Comparison of ENCODE assay signal across 1 cellular context in the genomic region with DNA sequence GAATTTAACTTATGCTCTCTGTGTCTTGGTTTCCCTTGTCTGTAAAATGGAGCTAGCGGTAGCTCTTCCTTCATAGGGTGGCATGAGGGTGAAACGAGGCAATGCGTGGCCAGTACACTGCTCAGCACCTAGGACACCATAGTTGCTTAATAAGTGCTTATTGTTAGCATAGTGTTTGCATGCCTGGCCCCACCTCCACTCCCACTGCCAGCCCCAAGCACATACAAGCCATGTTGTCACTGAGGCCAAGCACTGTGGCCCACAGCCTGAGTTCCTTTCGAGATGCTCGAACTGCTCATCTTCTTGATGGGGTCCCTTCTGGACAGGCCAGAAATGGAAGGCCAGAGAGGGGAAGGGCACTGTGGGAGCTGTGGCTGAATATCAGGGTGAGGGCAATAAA.
TF ChIP-seq lines count a peak whose summit lies in the region.

No MANE protein-coding gene starts in this region.

TF ChIP-seq in GM12878, 131 proteins besides CTCF, POLR2A, EP300 and RAD21 (continued from another document):
- peak; percentile 14; the same call in 1 of the 2 replicates for TF ChIP-seq MTA3 (IDR thresholded peaks at IDR 0.05; ENCODE audit: borderline replicate concordance, low read length)
- TF ChIP-seq EZH2 (IDR thresholded peaks at IDR 0.05; ENCODE audit: borderline replicate concordance, control insufficient read depth, low read depth, low read length), result no peak
- TF ChIP-seq, protein P1, sequence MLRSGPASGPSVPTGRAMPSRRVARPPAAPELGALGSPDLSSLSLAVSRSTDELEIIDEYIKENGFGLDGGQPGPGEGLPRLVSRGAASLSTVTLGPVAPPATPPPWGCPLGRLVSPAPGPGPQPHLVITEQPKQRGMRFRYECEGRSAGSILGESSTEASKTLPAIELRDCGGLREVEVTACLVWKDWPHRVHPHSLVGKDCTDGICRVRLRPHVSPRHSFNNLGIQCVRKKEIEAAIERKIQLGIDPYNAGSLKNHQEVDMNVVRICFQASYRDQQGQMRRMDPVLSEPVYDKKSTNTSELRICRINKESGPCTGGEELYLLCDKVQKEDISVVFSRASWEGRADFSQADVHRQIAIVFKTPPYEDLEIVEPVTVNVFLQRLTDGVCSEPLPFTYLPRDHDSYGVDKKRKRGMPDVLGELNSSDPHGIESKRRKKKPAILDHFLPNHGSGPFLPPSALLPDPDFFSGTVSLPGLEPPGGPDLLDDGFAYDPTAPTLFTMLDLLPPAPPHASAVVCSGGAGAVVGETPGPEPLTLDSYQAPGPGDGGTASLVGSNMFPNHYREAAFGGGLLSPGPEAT (IDR thresholded peaks at IDR 0.05; ENCODE audit: low read depth), result no peak
- peak; percentile 44; the same call in 1 of the 2 replicates for TF ChIP-seq POLR2AphosphoS2 (IDR thresholded peaks at IDR 0.05; ENCODE audit: low read depth, low read length)
- no peak for TF ChIP-seq SUZ12 (IDR thresholded peaks at IDR 0.05; ENCODE audit: unreplicated experiment)
- TF ChIP-seq, protein P2, sequence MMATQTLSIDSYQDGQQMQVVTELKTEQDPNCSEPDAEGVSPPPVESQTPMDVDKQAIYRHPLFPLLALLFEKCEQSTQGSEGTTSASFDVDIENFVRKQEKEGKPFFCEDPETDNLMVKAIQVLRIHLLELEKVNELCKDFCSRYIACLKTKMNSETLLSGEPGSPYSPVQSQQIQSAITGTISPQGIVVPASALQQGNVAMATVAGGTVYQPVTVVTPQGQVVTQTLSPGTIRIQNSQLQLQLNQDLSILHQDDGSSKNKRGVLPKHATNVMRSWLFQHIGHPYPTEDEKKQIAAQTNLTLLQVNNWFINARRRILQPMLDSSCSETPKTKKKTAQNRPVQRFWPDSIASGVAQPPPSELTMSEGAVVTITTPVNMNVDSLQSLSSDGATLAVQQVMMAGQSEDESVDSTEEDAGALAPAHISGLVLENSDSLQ (IDR thresholded peaks at IDR 0.05), result no peak
- no peak for TF ChIP-seq FOS (IDR thresholded peaks at IDR 0.05; ENCODE audit: borderline replicate concordance, extremely low read depth, insufficient read length)
- TF ChIP-seq SREBF1 (IDR thresholded peaks at IDR 0.05; ENCODE audit: low read length), result no peak
- no peak for TF ChIP-seq ATF2 (IDR thresholded peaks at IDR 0.05; ENCODE audit: low read length)
- no peak for TF ChIP-seq STAT3 (IDR thresholded peaks at IDR 0.05; ENCODE audit: low read depth, low read length)
- no peak for TF ChIP-seq FOXK2 (IDR thresholded peaks at IDR 0.05)
- no peak for TF ChIP-seq TCF7 (IDR thresholded peaks at IDR 0.05; ENCODE audit: borderline replicate concordance)
- TF ChIP-seq HDAC2 (IDR thresholded peaks at IDR 0.05), result no peak
- no peak for TF ChIP-seq SREBF2 (IDR thresholded peaks at IDR 0.05; ENCODE audit: low read length)
- TF ChIP-seq TCF12 (IDR thresholded peaks at IDR 0.05; ENCODE audit: low read depth, low read length), result no peak
- TF ChIP-seq RAD51 (IDR thresholded peaks at IDR 0.05), result no peak
